ENCODE assay signal across 8 cellular contexts in genomic region chr6:37731888-37732287, GRCh38. TPM values are rescaled to one million over a fixed set of nuclear protein-coding genes. Genes with fewer than 3 reads are reported as not detected.
DNase-seq lines count a peak whose midpoint lies in the region; ATAC-seq lines count a peak whose summit lies in the region.
"Had no signal": no experiment of that assay in that cellular context is flagged by ENCODE, and none has a peak within 500 bp of the region (broad histone marks: within the 10 kb centered on the region; RNA-seq: fewer than 3 reads in every experiment).

No MANE protein-coding gene starts in this region.

- no peak overlapping the region for H2AFZ ChIP-seq in Karpas-422 (ENCODE audit: low read length)

- peak; percentile 77 for ATAC-seq in GM19395 (IDR thresholded peaks at IDR 0.05; ENCODE audit: unreplicated experiment)
- ATAC-seq in HG03159 (IDR thresholded peaks at IDR 0.05; ENCODE audit: unreplicated experiment): no peak

- H3K4me3 ChIP-seq in Karpas-422 (ENCODE audit: low read length) (no peak overlapping the region), SJCRH30 (no peak overlapping the region)
- H3K4me3 ChIP-seq: thoracic aorta had no signal

- no peaks in the 10 kb centered on the region for H4K20me1 ChIP-seq in Karpas-422 (ENCODE audit: insufficient read depth, low read depth, low read length)

- no peak overlapping the region for H3K4me2 ChIP-seq in Karpas-422 (ENCODE audit: low read depth, low read length, poor library complexity, severe bottlenecking)

- no peaks in the 10 kb centered on the region for H3K4me1 ChIP-seq in Karpas-422 (ENCODE audit: low read length)
- H3K4me1 ChIP-seq in SJCRH30: no peaks in the 10 kb centered on the region

- H3K9me3 ChIP-seq in Karpas-422 (ENCODE audit: low read length) (no peaks in the 10 kb centered on the region), SJCRH30 (replicated peaks) (no peaks in the 10 kb centered on the region)
- H3K9me3 ChIP-seq: thoracic aorta had no signal

- H3K36me3 ChIP-seq in Karpas-422 (ENCODE audit: insufficient read depth, low read length) (no peaks in the 10 kb centered on the region), SJCRH30 (no peaks in the 10 kb centered on the region)
- H3K36me3 ChIP-seq: thoracic aorta had no signal

- no peaks in the 10 kb centered on the region for H3K9me2 ChIP-seq in Karpas-422 (replicated peaks; ENCODE audit: insufficient read depth, low read length)

- DNase-seq in Karpas-422 (peak; percentile 85), SJCRH30 (no peak), NCI-H2227 (lab: John Stamatoyannopoulos, UW; ENCODE audit: unreplicated experiment) (no peak)
- peak; percentile 18 for DNase-seq in activated CD8-positive, alpha-beta memory T cell treated with anti-CD3 and anti-CD28 coated beads, Interleukin-2, amount 50 U/mL, for 24 hours (ENCODE audit: extremely low read depth)
- peak; percentile 40 to 68 for DNase-seq in stimulated activated CD4-positive, alpha-beta T cell treated with anti-CD3 and anti-CD28 coated beads, Interleukin-2, amount 100 ng/mL, for 24 hours

- H3K27me3 ChIP-seq in Karpas-422 (ENCODE audit: low read length) (no peaks in the 10 kb centered on the region), SJCRH30 (no peaks in the 10 kb centered on the region)

- no peak overlapping the region for H3K9ac ChIP-seq in Karpas-422 (ENCODE audit: low read length)

- no peak overlapping the region for H3K27ac ChIP-seq in Karpas-422 (ENCODE audit: low read length)
- no peak overlapping the region for H3K27ac ChIP-seq in SJCRH30
- H3K27ac ChIP-seq: thoracic aorta had no signal

- H3K79me2 ChIP-seq in Karpas-422 (ENCODE audit: low read length): no peaks in the 10 kb centered on the region

RNA-seq across cellular contexts. Expression of gene MDGA1, which starts 34.2 kb away (rescaled TPM):
- not detected in 2 replicates for total RNA-seq in Karpas-422 (2014; rRNA removed; shearing (Covaris generic); ENCODE audit: low replicate concordance)
- total RNA-seq in SJCRH30 (2014; rRNA removed; shearing (Covaris generic)): 3.3 and 4.8 TPM in 2 replicates

Comparison
In these comparisons a context has a peak if more than half of its experiments do, and no peak if none do; other contexts are left out.
1. DNase-seq: peak in Karpas-422 (single experiment), activated CD8-positive, alpha-beta memory T cell treated with anti-CD3 and anti-CD28 coated beads, Interleukin-2, amount 50 U/mL, for 24 hours (single experiment) and stimulated activated CD4-positive, alpha-beta T cell treated with anti-CD3 and anti-CD28 coated beads, Interleukin-2, amount 100 ng/mL, for 24 hours (2 of 2); none in SJCRH30 (0 of 2) and NCI-H2227 (single experiment).